27 cellular contexts compared by ENCODE assay signal in the genomic region with DNA sequence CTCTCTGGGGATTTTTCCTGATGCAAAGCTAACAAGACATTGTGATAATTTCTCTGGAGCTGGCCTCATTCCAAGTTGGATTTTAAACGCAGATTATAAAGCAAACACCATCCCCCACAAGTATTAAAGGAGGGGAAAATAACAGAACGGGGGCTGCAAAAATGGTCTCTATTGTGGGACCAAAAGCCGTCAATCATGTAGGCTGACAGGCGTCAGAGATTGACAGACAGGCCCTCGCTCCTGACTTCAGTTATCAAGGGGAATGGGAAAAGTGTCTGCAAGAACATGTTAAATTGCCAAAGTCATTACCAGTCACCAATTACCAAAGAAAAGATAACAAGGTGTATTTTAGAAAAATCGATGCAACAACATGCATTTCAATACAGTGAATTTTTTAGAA.
DNase-seq lines count a peak whose midpoint lies in the region; ATAC-seq, FAIRE-seq and TF ChIP-seq lines count a peak whose summit lies in the region.
"Had no signal": no experiment of that assay in that cellular context is flagged by ENCODE, and none has a peak within 500 bp of the region (broad histone marks: within the 10 kb centered on the region; RNA-seq: fewer than 3 reads in every experiment).

No MANE protein-coding gene starts in this region.

- FAIRE-seq in K562 (lab: Jason Lieb, UNC): no peak
- FAIRE-seq: A204.1, GM12878, GM12892, GM18507 had no signal

- no TSS peak for BruUV-seq in K562 (replicated peaks; lab: Mats Ljungman, UMichigan)

- no peak overlapping the region for H3K27ac ChIP-seq in K562 (ENCODE audit: extremely low read depth, low read depth, low read length)
- peak overlapping the region; percentile 78 for H3K27ac ChIP-seq in neural cell (ENCODE audit: low read length)
- no peak overlapping the region for H3K27ac ChIP-seq in mesendoderm (ENCODE audit: low read depth, low read length)
- H3K27ac ChIP-seq: BLaER1 had no signal

- TF ChIP-seq EP300 in K562 (IDR thresholded peaks at IDR 0.05; ENCODE audit: low read length): no peak
- peak; percentile 98 for TF ChIP-seq EP300 in neural cell (conservative IDR thresholded peaks at IDR 0.05; ENCODE audit: poor library complexity, severe bottlenecking)

- CTCF ChIA-PET in HEK293T (lab: Yijun Ruan, JAX) (no interaction called here), K562 (lab: Yijun Ruan, JAX; ENCODE audit: low intra/inter-chr PET ratio) (no interaction called here)

- H2BK120ac ChIP-seq in mesendoderm (ENCODE audit: low read depth, low read length): no peak overlapping the region

- H3K27me3 ChIP-seq in K562 (ENCODE audit: control insufficient read depth in 2 of 2, insufficient read depth in 2 of 2, low read length in 2 of 2) (peaks cover 0 to 2% of the 10 kb centered on the region in 2 experiments; a peak in 1 of 5 replicates), neural cell (ENCODE audit: insufficient read depth, low read depth, low read length) (no peaks in the 10 kb centered on the region), MG63 (no peaks in the 10 kb centered on the region), mesendoderm (ENCODE audit: insufficient read depth, low read length, poor library complexity) (no peaks in the 10 kb centered on the region)
- H3K27me3 ChIP-seq: BE2C, BLaER1 had no signal

- no peak overlapping the region for H3K23ac ChIP-seq in mesendoderm (ENCODE audit: low read length)

- in situ Hi-C loops in K562 (cut with MboI): no loop called here

- no peak overlapping the region for H2BK5ac ChIP-seq in mesendoderm (ENCODE audit: low read length)

- no peak overlapping the region for H2AFZ ChIP-seq in K562 (ENCODE audit: low read depth, low read length)
- H2AFZ ChIP-seq in neural cell (ENCODE audit: low read depth, low read length): no peak overlapping the region

- H3K4me2 ChIP-seq in K562 (ENCODE audit: insufficient read depth, low read length) (no peak overlapping the region), neural cell (ENCODE audit: low read length) (no peak overlapping the region), mesendoderm (ENCODE audit: low read length) (no peak overlapping the region)
- H3K4me2 ChIP-seq: BLaER1 had no signal

- H3K9me1 ChIP-seq in K562 (ENCODE audit: control insufficient read depth, insufficient read depth, low read length): no peaks in the 10 kb centered on the region

- no peaks in the 10 kb centered on the region for H4K20me1 ChIP-seq in K562 (replicated peaks; ENCODE audit: control insufficient read depth, insufficient read depth, low read length)
- no peaks in the 10 kb centered on the region for H4K20me1 ChIP-seq in neural cell (ENCODE audit: insufficient read depth)
- H4K20me1 ChIP-seq: BLaER1 had no signal

- no peak overlapping the region for H2AK5ac ChIP-seq in mesendoderm (ENCODE audit: low read length)

- intact Hi-C loops in K562 (cut with micrococcal nuclease): no loop called here

- H3K9me3 ChIP-seq in K562 (replicated peaks; ENCODE audit: control insufficient read depth, insufficient read depth, low read depth, low read length): no peaks in the 10 kb centered on the region
- H3K9me3 ChIP-seq in neural cell (ENCODE audit: low read length): no peaks in the 10 kb centered on the region
- H3K9me3 ChIP-seq in MG63: no peaks in the 10 kb centered on the region
- H3K9me3 ChIP-seq: BE2C, BLaER1 had no signal

- H3K4ac ChIP-seq in mesendoderm (ENCODE audit: low read depth, low read length): no peak overlapping the region

- H3F3A ChIP-seq in neural cell (ENCODE audit: insufficient read depth, low read length, poor library complexity, severe bottlenecking): no peaks in the 10 kb centered on the region

- no peak overlapping the region for H3K56ac ChIP-seq in mesendoderm (ENCODE audit: low read length)

- no peak for TF ChIP-seq POLR2A in K562 (conservative IDR thresholded peaks at IDR 0.05)

- H4K5ac ChIP-seq in mesendoderm (ENCODE audit: low read length): no peak overlapping the region

- H3K4me1 ChIP-seq in K562 (replicated peaks in 1 of 2; ENCODE audit: control insufficient read depth in 2 of 2, insufficient read depth in 2 of 2, low read length in 2 of 2) (no peaks in the 10 kb centered on the region; a peak in 2 of 5 replicates), mesendoderm (ENCODE audit: control insufficient read depth, low read depth, low read length) (no peaks in the 10 kb centered on the region)
- H3K4me1 ChIP-seq: BE2C, BLaER1 had no signal

- H3K4me3 ChIP-seq in K562 (no peak overlapping the region), neural cell (ENCODE audit: low read length) (peak overlapping the region; percentile 33), MG63 (no peak overlapping the region), mesendoderm (ENCODE audit: low read length) (no peak overlapping the region)
- H3K4me3 ChIP-seq: BLaER1, GM12878 had no signal

- H3K9ac ChIP-seq in K562 (ENCODE audit: insufficient read depth in 1 of 2, low read depth in 2 of 2, low read length in 2 of 2): no peak overlapping the region
- no peak overlapping the region for H3K9ac ChIP-seq in neural cell (ENCODE audit: low read length)
- no peak overlapping the region for H3K9ac ChIP-seq in mesendoderm (ENCODE audit: low read length)
- H3K9ac ChIP-seq: BLaER1 had no signal

- H3K36me3 ChIP-seq in K562 (ENCODE audit: control insufficient read depth, insufficient read depth, low read length) (no peaks in the 10 kb centered on the region), neural cell (ENCODE audit: insufficient read depth, low read length) (no peaks in the 10 kb centered on the region), MG63 (no peaks in the 10 kb centered on the region), mesendoderm (ENCODE audit: control insufficient read depth, insufficient read depth, low read length) (no peaks in the 10 kb centered on the region)
- H3K36me3 ChIP-seq: BE2C, BLaER1 had no signal

- TF ChIP-seq CTCF in K562 (IDR thresholded peaks at IDR 0.05 in 2 of 3, conservative IDR thresholded peaks at IDR 0.05 in 1 of 3; ENCODE audit: insufficient read depth in 2 of 3, low read depth in 1 of 3, low read length in 3 of 3): no peak
- TF ChIP-seq CTCF in neural cell (IDR thresholded peaks at IDR 0.05; ENCODE audit: poor library complexity, severe bottlenecking): no peak

- DNase-seq in HEK293T (ENCODE audit: extremely low spot score) (no peak), NCI-H2227 (lab: John Stamatoyannopoulos, UW; ENCODE audit: unreplicated experiment) (peak; percentile 30), K562 (ENCODE audit: extremely low read depth in 1 of 4, low spot score in 3 of 4) (no peak), MG63 (no peak), NCI-H1092 (lab: John Stamatoyannopoulos, UW) (no peak), mesendoderm (no peak)
- DNase-seq: 8988T; ACHN; BE2C; C1 segment of cervical spinal cord; CD4-positive, alpha-beta memory T cell; CD4-positive, CD25-positive, alpha-beta regulatory T cell; CD8-positive, alpha-beta memory T cell; COR-L47; DMS 273 treated with DMSO at 0.1 percent for 48 hours; DMS153; DMS53; DMS79; DND-41; EL; GDM1 had no signal

- no peak overlapping the region for H4K8ac ChIP-seq in mesendoderm (ENCODE audit: low read depth, low read length)

- H3K9me2 ChIP-seq in neural cell (ENCODE audit: insufficient read depth, low read length): no peaks in the 10 kb centered on the region

- 27% methylated on average over 6 of the region's 6 CpGs for WGBS in K562 (ENCODE audit: insufficient coverage, low coverage, missing lambda C conversion rate)
- WGBS in mesendoderm (ENCODE audit: extremely low coverage, insufficient coverage, low lambda C conversion rate): no CpG with 5 or more reads among the region's 6 CpGs

- H2BK15ac ChIP-seq in mesendoderm (replicated peaks; ENCODE audit: low read depth): no peak overlapping the region

- POLR2A ChIA-PET in HEK293T (lab: Yijun Ruan, JAX): no interaction called here
- POLR2A ChIA-PET in K562 (lab: Yijun Ruan, JAX): no interaction called here

- TF ChIP-seq RAD21 in K562 (CRISPR knock-in tag; conservative IDR thresholded peaks at IDR 0.05 in 1 of 2, IDR thresholded peaks at IDR 0.05 in 1 of 2) (no peak), neural cell (conservative IDR thresholded peaks at IDR 0.05) (peak; percentile 32)

- H3K18ac ChIP-seq in mesendoderm (ENCODE audit: low read length): no peak overlapping the region

- H3K79me1 ChIP-seq in mesendoderm (ENCODE audit: low read length): no peaks in the 10 kb centered on the region

- H3K79me2 ChIP-seq in K562 (ENCODE audit: control insufficient read depth, insufficient read depth, low read length) (no peaks in the 10 kb centered on the region), neural cell (replicated peaks; ENCODE audit: insufficient read depth, low read length) (no peaks in the 10 kb centered on the region), mesendoderm (ENCODE audit: control insufficient read depth, insufficient read depth, low read length) (no peaks in the 10 kb centered on the region)

- no peak for ATAC-seq in K562
- ATAC-seq: GM12878 had no signal

TF ChIP-seq in HEK293T, 16 proteins besides CTCF, POLR2A, EP300 and RAD21 (continues in another document):
- TF ChIP-seq ZNF384 (IDR thresholded peaks at IDR 0.05): no peak

TF ChIP-seq in neural cell, 6 proteins besides CTCF, POLR2A, EP300 and RAD21:
- TF ChIP-seq POLR2AphosphoS5 (IDR thresholded peaks at IDR 0.05): peak; percentile 75
- TF ChIP-seq, protein P1, sequence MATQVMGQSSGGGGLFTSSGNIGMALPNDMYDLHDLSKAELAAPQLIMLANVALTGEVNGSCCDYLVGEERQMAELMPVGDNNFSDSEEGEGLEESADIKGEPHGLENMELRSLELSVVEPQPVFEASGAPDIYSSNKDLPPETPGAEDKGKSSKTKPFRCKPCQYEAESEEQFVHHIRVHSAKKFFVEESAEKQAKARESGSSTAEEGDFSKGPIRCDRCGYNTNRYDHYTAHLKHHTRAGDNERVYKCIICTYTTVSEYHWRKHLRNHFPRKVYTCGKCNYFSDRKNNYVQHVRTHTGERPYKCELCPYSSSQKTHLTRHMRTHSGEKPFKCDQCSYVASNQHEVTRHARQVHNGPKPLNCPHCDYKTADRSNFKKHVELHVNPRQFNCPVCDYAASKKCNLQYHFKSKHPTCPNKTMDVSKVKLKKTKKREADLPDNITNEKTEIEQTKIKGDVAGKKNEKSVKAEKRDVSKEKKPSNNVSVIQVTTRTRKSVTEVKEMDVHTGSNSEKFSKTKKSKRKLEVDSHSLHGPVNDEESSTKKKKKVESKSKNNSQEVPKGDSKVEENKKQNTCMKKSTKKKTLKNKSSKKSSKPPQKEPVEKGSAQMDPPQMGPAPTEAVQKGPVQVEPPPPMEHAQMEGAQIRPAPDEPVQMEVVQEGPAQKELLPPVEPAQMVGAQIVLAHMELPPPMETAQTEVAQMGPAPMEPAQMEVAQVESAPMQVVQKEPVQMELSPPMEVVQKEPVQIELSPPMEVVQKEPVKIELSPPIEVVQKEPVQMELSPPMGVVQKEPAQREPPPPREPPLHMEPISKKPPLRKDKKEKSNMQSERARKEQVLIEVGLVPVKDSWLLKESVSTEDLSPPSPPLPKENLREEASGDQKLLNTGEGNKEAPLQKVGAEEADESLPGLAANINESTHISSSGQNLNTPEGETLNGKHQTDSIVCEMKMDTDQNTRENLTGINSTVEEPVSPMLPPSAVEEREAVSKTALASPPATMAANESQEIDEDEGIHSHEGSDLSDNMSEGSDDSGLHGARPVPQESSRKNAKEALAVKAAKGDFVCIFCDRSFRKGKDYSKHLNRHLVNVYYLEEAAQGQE (IDR thresholded peaks at IDR 0.05; ENCODE audit: borderline replicate concordance): no peak
- peak; percentile 19 for TF ChIP-seq SMC3 (conservative IDR thresholded peaks at IDR 0.05; ENCODE audit: poor library complexity)
- TF ChIP-seq TAF1 (IDR thresholded peaks at IDR 0.05; ENCODE audit: low read depth): no peak
